Comparison of ENCODE assay signal across 31 cellular contexts in genomic region chr7:71411475-71411874, GRCh38.
"Had no signal": no experiment of that assay in that cellular context is flagged by ENCODE, and none has a peak within 500 bp of the region (broad histone marks: within the 10 kb centered on the region; RNA-seq: fewer than 3 reads in every experiment).

No MANE protein-coding gene starts in this region.

- H3K27me3 Mint-ChIP-seq: naive B cell; stimulated activated naive B cell treated with anti-CD40 and anti-IgM and Interleukin-4, amounts not matched to agents 10 μg/mL and 1 μg/mL and 100 μg/mL, for 72 hours had no signal

- H3K36me3 ChIP-seq: left lung, lower lobe of right lung, pancreas, prostate gland, stomach, thyroid gland, transverse colon, upper lobe of left lung, vagina had no signal

- ATAC-seq: left cardiac atrium; left lung; lower lobe of right lung; natural killer cell; pancreas; right cardiac atrium; sciatic nerve; stimulated activated naive B cell treated with anti-CD40 and anti-IgM and Interleukin-4, amounts not matched to agents 10 μg/mL and 1 μg/mL and 100 μg/mL, for 72 hours; stimulated activated naive CD8-positive, alpha-beta T cell treated with anti-CD3 and anti-CD28 coated beads, Interleukin-15, Interleukin-2, amounts not matched to agents 100 U/mL and 50 U/mL, for 24 hours had no signal

- H3K4me1 Mint-ChIP-seq: naive B cell; natural killer cell; stimulated activated naive B cell treated with anti-CD40 and anti-IgM and Interleukin-4, amounts not matched to agents 10 μg/mL and 1 μg/mL and 100 μg/mL, for 72 hours had no signal

- H3K4me3 Mint-ChIP-seq: mesothelial cell of epicardium; naive B cell; natural killer cell; stimulated activated naive B cell treated with anti-CD40 and anti-IgM and Interleukin-4, amounts not matched to agents 10 μg/mL and 1 μg/mL and 100 μg/mL, for 72 hours had no signal

- FAIRE-seq: keratinocyte, pancreas had no signal

- H3K4me3 ChIP-seq: hepatocyte, left lung, lower lobe of right lung, pancreas, prostate gland, skin epidermis, stomach, testis, thyroid gland, transverse colon, upper lobe of left lung, vagina had no signal

- DNase-seq: kidney glomerular epithelial cell; left cardiac atrium; left lung; lower lobe of right lung; mammary epithelial cell; mesenchymal stem cell; naive B cell; natural killer cell; nucleus accumbens; pancreas; posterior cingulate gyrus; retina; right cardiac atrium; stimulated activated CD4-positive, alpha-beta T cell treated with anti-CD3 and anti-CD28 coated beads, Interleukin-12 subunit alpha, Interleukin-12 subunit beta, amount 100 ng/mL, for 4 hours; stimulated activated CD4-positive, alpha-beta T cell treated with anti-CD3 and anti-CD28 coated beads, Interleukin-15, amount 100 ng/mL, for 24 hours; stimulated activated CD4-positive, alpha-beta T cell treated with anti-CD3 and anti-CD28 coated beads, Interleukin-2, amount 100 ng/mL, for 24 hours; stimulated activated CD4-positive, alpha-beta T cell treated with anti-CD3 and anti-CD28 coated beads, Interleukin-4, amount 100 ng/mL, for 1 hour; stimulated activated naive B cell treated with anti-CD40 and anti-IgM and Interleukin-4, amounts not matched to agents 10 μg/mL and 1 μg/mL and 100 μg/mL, for 72 hours; stimulated activated naive CD8-positive, alpha-beta T cell treated with anti-CD3 and anti-CD28 coated beads, Interleukin-15, Interleukin-2, amounts not matched to agents 100 U/mL and 50 U/mL, for 24 hours; stomach; testis; transverse colon; upper lobe of left lung had no signal

- H3K79me2 ChIP-seq: hepatocyte had no signal

- H3K36me3 Mint-ChIP-seq: natural killer cell; stimulated activated naive B cell treated with anti-CD40 and anti-IgM and Interleukin-4, amounts not matched to agents 10 μg/mL and 1 μg/mL and 100 μg/mL, for 72 hours had no signal

- H3K27ac ChIP-seq: hepatocyte, left lung, lower lobe of right lung, pancreas, prostate gland, skin epidermis, stomach, testis, thyroid gland, transverse colon, upper lobe of left lung, vagina had no signal

- H3K4me1 ChIP-seq: left lung, lower lobe of right lung, pancreas, prostate gland, stomach, testis, thyroid gland, transverse colon, upper lobe of left lung, vagina had no signal

- H3K27me3 ChIP-seq: hepatocyte, left lung, pancreas, stomach, testis, thyroid gland, transverse colon, upper lobe of left lung, vagina had no signal

- H3K4me2 ChIP-seq: hepatocyte had no signal

- H3K27ac Mint-ChIP-seq: mesothelial cell of epicardium; natural killer cell; stimulated activated naive B cell treated with anti-CD40 and anti-IgM and Interleukin-4, amounts not matched to agents 10 μg/mL and 1 μg/mL and 100 μg/mL, for 72 hours had no signal
